20 cellular contexts compared by ENCODE assay signal in genomic region chr14:22721213-22721612, GRCh38.
"Had no signal": no experiment of that assay in that cellular context is flagged by ENCODE, and none has a peak within 500 bp of the region (broad histone marks: within the 10 kb centered on the region; RNA-seq: fewer than 3 reads in every experiment).

No MANE protein-coding gene starts in this region.

- H3K4me3 Mint-ChIP-seq: IgD-negative memory B cell, T-cell had no signal

- DNase-seq: Kasumi-1, MM.1S, NCI-H1092 treated with DMSO at 0.1 percent for 48 hours, NCI-H1436, NCI-H187, NCI-H2029, NCI-H2081 treated with DMSO at 0.1 percent for 48 hours, NCI-H2171, NCI-H345, NCI-H446 treated with DMSO at 0.1 percent for 48 hours, NCI-H510A treated with DMSO at 0.1 percent for 48 hours, NCI-H526, PC-3, SHP77, SK-N-SH, SW 1271, T-cell had no signal

- H3K27me3 Mint-ChIP-seq: IgD-negative memory B cell had no signal

- H3K4me1 Mint-ChIP-seq: IgD-negative memory B cell, T-cell had no signal

- H3K27ac Mint-ChIP-seq: IgD-negative memory B cell, T-cell had no signal

- H3K4me3 ChIP-seq: K562 had no signal

- H3K36me3 Mint-ChIP-seq: IgD-negative memory B cell, T-cell had no signal

- ATAC-seq: K562, Panc1, PC-3, T-cell had no signal
